Comparison of ENCODE assay signal across 28 cellular contexts in genomic region chr17:77521076-77521475, GRCh38.
"Had no signal": no experiment of that assay in that cellular context is flagged by ENCODE, and none has a peak within 500 bp of the region (broad histone marks: within the 10 kb centered on the region; RNA-seq: fewer than 3 reads in every experiment).

No MANE protein-coding gene starts in this region.

- H3K4me3 Mint-ChIP-seq: activated CD4-positive, alpha-beta memory T cell treated with anti-CD3 and anti-CD28 coated beads for 36 hours; activated CD4-positive, alpha-beta T cell treated with anti-CD3 and anti-CD28 coated beads, Interleukin-2, amount 10 ng/mL, durations not matched to agents 7 days and 5 days; activated T-helper 17 cell treated with anti-CD3 and anti-CD28 coated beads, Interleukin-2, amount 50 U/mL, for 72 hours; central memory CD8-positive, alpha-beta T cell; T-cell had no signal

- H3K4me3 ChIP-seq: ascending aorta, body of pancreas, MG63, SK-N-MC had no signal

- H3K36me3 Mint-ChIP-seq: activated CD4-positive, alpha-beta memory T cell treated with anti-CD3 and anti-CD28 coated beads for 36 hours; T-cell had no signal

- H3K27ac Mint-ChIP-seq: activated CD4-positive, alpha-beta memory T cell treated with anti-CD3 and anti-CD28 coated beads for 36 hours; activated CD4-positive, alpha-beta T cell treated with anti-CD3 and anti-CD28 coated beads, Interleukin-2, amount 10 ng/mL, durations not matched to agents 7 days and 5 days; activated T-helper 17 cell treated with anti-CD3 and anti-CD28 coated beads, Interleukin-2, amount 50 U/mL, for 72 hours; T-cell had no signal

- H3K27me3 Mint-ChIP-seq: activated CD4-positive, alpha-beta memory T cell treated with anti-CD3 and anti-CD28 coated beads for 36 hours; activated T-helper 17 cell treated with anti-CD3 and anti-CD28 coated beads, Interleukin-2, amount 50 U/mL, for 72 hours; central memory CD8-positive, alpha-beta T cell; T-cell had no signal

- H3K4me1 Mint-ChIP-seq: activated T-helper 17 cell treated with anti-CD3 and anti-CD28 coated beads, Interleukin-2, amount 50 U/mL, for 72 hours; central memory CD8-positive, alpha-beta T cell had no signal

- H3K9me3 Mint-ChIP-seq: activated CD4-positive, alpha-beta memory T cell treated with anti-CD3 and anti-CD28 coated beads for 36 hours; activated CD4-positive, alpha-beta T cell treated with anti-CD3 and anti-CD28 coated beads, Interleukin-2, amount 10 ng/mL, durations not matched to agents 7 days and 5 days; activated T-helper 17 cell treated with anti-CD3 and anti-CD28 coated beads, Interleukin-2, amount 50 U/mL, for 72 hours; central memory CD8-positive, alpha-beta T cell; T-cell had no signal

- H3K27ac ChIP-seq: ascending aorta, body of pancreas, SK-N-MC had no signal

- DNase-seq: activated CD4-positive, alpha-beta memory T cell treated with anti-CD3 and anti-CD28 coated beads for 36 hours; activated CD4-positive, alpha-beta T cell treated with anti-CD3 and anti-CD28 coated beads, Interleukin-2, amount 10 ng/mL, durations not matched to agents 7 days and 5 days; activated CD4-positive, CD25-positive, alpha-beta regulatory T cell; activated gamma-delta T cell; activated naive CD4-positive, alpha-beta T cell treated with anti-CD3 and anti-CD28 coated beads, Interleukin-2, amount 50 U/mL, for 16 hours; amniotic stem cell; body of pancreas; MG63; MV-4-11; NCI-H1092 treated with DMSO at 0.1 percent for 48 hours; NCI-H1436; NCI-H1694 treated with DMSO at 0.1 percent for 48 hours; NCI-H2029 treated with DMSO at 0.1 percent for 48 hours; NCI-H345; NCI-H510A; NCI-H526 treated with DMSO at 0.1 percent for 48 hours; NCI-H82; OCI-M1; RPMI8226; T-helper 2 cell; T1000 had no signal

- ATAC-seq: activated T-helper 17 cell treated with anti-CD3 and anti-CD28 coated beads, Interleukin-2, amount 50 U/mL, for 72 hours; body of pancreas; Panc1; Right ventricle myocardium inferior; T-cell had no signal
